In genomic region chr1:151024540-151025146, GRCh38 we compare ENCODE assay signal across 8 cellular contexts. TPM values are rescaled to one million over a fixed set of nuclear protein-coding genes. Genes with fewer than 3 reads are reported as not detected.
A peak's percentile ranks its signal among the peaks of the same experiment; 100 is the strongest.
DNase-seq lines count a peak whose midpoint lies in the region; ATAC-seq, FAIRE-seq and TF ChIP-seq lines count a peak whose summit lies in the region.

No MANE protein-coding gene starts in this region.

- H3K4me3 ChIP-seq in PC-3 (ENCODE audit: low read length), result no peak overlapping the region
- H3K4me3 ChIP-seq in fibroblast of mammary gland (ENCODE audit: control insufficient read depth, low read depth, low read length), result no peak overlapping the region

- peaks cover 24% of the 10 kb centered on the region for H3K36me3 Mint-ChIP-seq in activated T-cell treated with anti-CD3 and anti-CD28 coated beads, Interleukin-2, amount 50 U/mL, for 4 hours (ENCODE audit: insufficient read depth)
- peaks cover 65% of the 10 kb centered on the region for H3K36me3 Mint-ChIP-seq in nephron progenitor cell (ENCODE audit: low read depth)

- no peak overlapping the region for H3K9ac ChIP-seq in PC-3 (ENCODE audit: low read length)

- peak; percentile 91 for ATAC-seq in PC-3
- ATAC-seq in activated T-cell treated with anti-CD3 and anti-CD28 coated beads, Interleukin-2, amount 50 U/mL, for 4 hours, result peak; percentile 100
- ATAC-seq in stimulated activated naive CD8-positive, alpha-beta T cell treated with anti-CD3 and anti-CD28 coated beads, Interleukin-15, Interleukin-2, amounts not matched to agents 100 U/mL and 50 U/mL, for 24 hours, result peak; percentile 98
- no peak for ATAC-seq in HG03460 (IDR thresholded peaks at IDR 0.05; ENCODE audit: unreplicated experiment)

- no peaks in the 10 kb centered on the region for H3K9me3 ChIP-seq in PC-3 (ENCODE audit: low read length)

- no peak overlapping the region for H2AFZ ChIP-seq in PC-3 (ENCODE audit: low read length)

- H3K9me3 Mint-ChIP-seq in activated T-cell treated with anti-CD3 and anti-CD28 coated beads, Interleukin-2, amount 50 U/mL, for 4 hours, result no peaks in the 10 kb centered on the region
- H3K9me3 Mint-ChIP-seq in nephron progenitor cell, result no peaks in the 10 kb centered on the region

- H3K4me1 Mint-ChIP-seq in activated T-cell treated with anti-CD3 and anti-CD28 coated beads, Interleukin-2, amount 50 U/mL, for 4 hours (ENCODE audit: low read depth), result peaks cover 5% of the 10 kb centered on the region
- H3K4me1 Mint-ChIP-seq in nephron progenitor cell, result no peaks in the 10 kb centered on the region

- no peaks in the 10 kb centered on the region for H3F3A ChIP-seq in PC-3 (ENCODE audit: low read length, unreplicated experiment)

- no TSS peak for BruUV-seq in PC-3 (replicated peaks; lab: Mats Ljungman, UMichigan)

- CTCF ChIA-PET in PC-3 (lab: Charles Lee), result interaction anchor here (0.6 to 2.2 kb wide), 4 partner anchors 24 to 251 kb away, joined by 3 to 8 read pairs (median 4); no protein-coding TSS in a partner anchor

- peak; percentile 95 for TF ChIP-seq CTCF in PC-3 (conservative IDR thresholded peaks at IDR 0.05; ENCODE audit: low read depth, low read length)
- TF ChIP-seq CTCF in fibroblast of mammary gland (conservative IDR thresholded peaks at IDR 0.05; ENCODE audit: control insufficient read depth, insufficient read depth, low read depth, low read length), result peak; percentile 82
- peak; percentile 59 for TF ChIP-seq CTCF in nephron progenitor cell (IDR thresholded peaks at IDR 0.05)

- no peaks in the 10 kb centered on the region for H3K4me1 ChIP-seq in PC-3 (ENCODE audit: insufficient read depth, low read length)

- intact Hi-C loops in PC-3 (cut with micrococcal nuclease), result loop anchor here (10.0 kb wide), 1 partner anchor 130 kb away; the partner anchor contains the start of gene TNFAIP8L2

- in situ Hi-C loops in Caki2 (cut with HindIII; ENCODE audit: low pct_unique_long_range_greater_than_20kb, low sequenced_read_pairs), result no loop called here

- H3K4me3 Mint-ChIP-seq in activated T-cell treated with anti-CD3 and anti-CD28 coated beads, Interleukin-2, amount 50 U/mL, for 4 hours, result no peak overlapping the region
- H3K4me3 Mint-ChIP-seq in nephron progenitor cell, result no peak overlapping the region

- H3K79me2 ChIP-seq in PC-3 (ENCODE audit: low read length), result no peaks in the 10 kb centered on the region

- H3K4me2 ChIP-seq in PC-3 (ENCODE audit: low read length), result no peak overlapping the region

- H4K20me1 ChIP-seq in PC-3 (ENCODE audit: low read length), result no peaks in the 10 kb centered on the region

- DNase-seq in Caki2 (ENCODE audit: low read depth) (peak; percentile 60), HTR-8/SVneo (ENCODE audit: insufficient read length, low spot score) (peak; percentile 54), PC-3 (peak; percentile 75), fibroblast of mammary gland (ENCODE audit: low read depth) (peak; percentile 72), nephron progenitor cell (peak; percentile 79)
- peak; percentile 87 for DNase-seq in activated T-cell treated with anti-CD3 and anti-CD28 coated beads, Interleukin-2, amount 50 U/mL, for 4 hours
- DNase-seq in stimulated activated naive CD8-positive, alpha-beta T cell treated with anti-CD3 and anti-CD28 coated beads, Interleukin-15, Interleukin-2, amounts not matched to agents 100 U/mL and 50 U/mL, for 24 hours, result peak; percentile 90

- POLR2A ChIA-PET in PC-3 (lab: Charles Lee; ENCODE audit: unreplicated experiment), result interaction anchor here (0.6 to 0.9 kb wide), 2 partner anchors 24 to 34 kb away, joined by 3 read pairs; no protein-coding TSS in a partner anchor

- no peak overlapping the region for H3K27ac Mint-ChIP-seq in nephron progenitor cell

- no peak overlapping the region for H3K27ac ChIP-seq in PC-3 (ENCODE audit: low read length)

- H3K36me3 ChIP-seq in PC-3 (ENCODE audit: low read depth, low read length), result peaks cover 14% of the 10 kb centered on the region

- H3K27me3 ChIP-seq in PC-3 (ENCODE audit: low read length), result no peaks in the 10 kb centered on the region

- H3K9me2 ChIP-seq in PC-3 (replicated peaks; ENCODE audit: low read length), result no peaks in the 10 kb centered on the region

- no peaks in the 10 kb centered on the region for H3K27me3 Mint-ChIP-seq in activated T-cell treated with anti-CD3 and anti-CD28 coated beads, Interleukin-2, amount 50 U/mL, for 4 hours (ENCODE audit: low read depth)
- no peaks in the 10 kb centered on the region for H3K27me3 Mint-ChIP-seq in nephron progenitor cell (ENCODE audit: low read depth, poor library complexity)

- FAIRE-seq in HTR-8/SVneo (lab: Jason Lieb, UNC), result no peak

RNA-seq across cellular contexts. Expression of gene BNIPL, which starts 11.7 kb away (rescaled TPM):
- total RNA-seq in Caki2 (2014; rRNA removed; shearing (Covaris generic); ENCODE audit: low replicate concordance), result not detected in 2 replicates
- total RNA-seq in PC-3 (2014; rRNA removed), result 0.51 and 2.4 TPM in 2 replicates
- under 1 TPM; 0.22 to 0.53 (median 0.28) TPM for total RNA-seq in activated T-cell treated with anti-CD3 and anti-CD28 coated beads, Interleukin-2, amount 50 U/mL, for 4 hours

RNA-seq across cellular contexts. Expression of gene PRUNE1, which starts 16.4 kb away (rescaled TPM):
- 6.9 and 14.4 TPM in 2 replicates for total RNA-seq in Caki2 (2014; rRNA removed; shearing (Covaris generic); ENCODE audit: low replicate concordance)
- 19.4 and 20.3 TPM in 2 replicates for total RNA-seq in PC-3 (2014; rRNA removed)
- 10 to 100 TPM; 11.0 to 13.7 (median 11.9) TPM for total RNA-seq in activated T-cell treated with anti-CD3 and anti-CD28 coated beads, Interleukin-2, amount 50 U/mL, for 4 hours

RNA-seq across cellular contexts. Expression of gene MINDY1, which starts 17.9 kb away (rescaled TPM):
- 8.4 and 11.9 TPM in 2 replicates for total RNA-seq in Caki2 (2014; rRNA removed; shearing (Covaris generic); ENCODE audit: low replicate concordance)
- total RNA-seq in PC-3 (2014; rRNA removed), result 6.3 and 7.8 TPM in 2 replicates
- total RNA-seq in activated T-cell treated with anti-CD3 and anti-CD28 coated beads, Interleukin-2, amount 50 U/mL, for 4 hours, result 1 to 10 TPM; 5.0 to 7.0 (median 6.5) TPM

RNA-seq across cellular contexts. Expression of gene C1orf56, which starts 22.9 kb away (rescaled TPM):
- total RNA-seq in Caki2 (2014; rRNA removed; shearing (Covaris generic); ENCODE audit: low replicate concordance), result 0.84 and 1.9 TPM in 2 replicates
- total RNA-seq in PC-3 (2014; rRNA removed), result 2.8 and 3.8 TPM in 2 replicates
- total RNA-seq in activated T-cell treated with anti-CD3 and anti-CD28 coated beads, Interleukin-2, amount 50 U/mL, for 4 hours, result 1 to 10 TPM in 2 of 3 donors, under 1 TPM in 1; 0.99 to 1.3 (median 1.1) TPM

RNA-seq across cellular contexts. Expression of gene CDC42SE1, which starts 34.8 kb away (rescaled TPM):
- 47.6 and 54.9 TPM in 2 replicates for total RNA-seq in Caki2 (2014; rRNA removed; shearing (Covaris generic); ENCODE audit: low replicate concordance)
- total RNA-seq in PC-3 (2014; rRNA removed), result 60.8 and 61.4 TPM in 2 replicates
- 100 to 1,000 TPM; 126 to 148 (median 142) TPM for total RNA-seq in activated T-cell treated with anti-CD3 and anti-CD28 coated beads, Interleukin-2, amount 50 U/mL, for 4 hours
